Comparison of ENCODE assay signal across 12 cellular contexts in genomic region chr15:66936115-66936863, GRCh38.
A peak's percentile ranks its signal among the peaks of the same experiment; 100 is the strongest.
DNase-seq lines count a peak whose midpoint lies in the region; ATAC-seq and TF ChIP-seq lines count a peak whose summit lies in the region.
"Had no signal": no experiment of that assay in that cellular context is flagged by ENCODE, and none has a peak within 500 bp of the region (broad histone marks: within the 10 kb centered on the region; RNA-seq: fewer than 3 reads in every experiment).

No MANE protein-coding gene starts in this region.

- no peak overlapping the region for H2AK5ac ChIP-seq in neuronal stem cell (ENCODE audit: low read depth, low read length)

- peaks cover 2 to 18% of the 10 kb centered on the region in 2 donors for H3K9me3 ChIP-seq in neuronal stem cell (replicated peaks in 1 of 2; ENCODE audit: control insufficient read depth in 2 of 2, insufficient read depth in 1 of 2, low read depth in 1 of 2, low read length in 2 of 2)

- no peak overlapping the region for H4K91ac ChIP-seq in neuronal stem cell (ENCODE audit: low read depth, low read length, poor library complexity)

- no peak overlapping the region for H3K14ac ChIP-seq in neuronal stem cell (ENCODE audit: low read length)

- no peak overlapping the region for H3K27ac ChIP-seq in neuronal stem cell (replicated peaks; ENCODE audit: low read length)

- no peaks in the 10 kb centered on the region for H3K79me1 ChIP-seq in neuronal stem cell (ENCODE audit: low read depth, low read length)

- no peak for TF ChIP-seq CTCF in fibroblast of mammary gland (conservative IDR thresholded peaks at IDR 0.05; ENCODE audit: control insufficient read depth, insufficient read depth, low read depth, low read length)

- peaks cover 0 to 6% (median 2%) of the 10 kb centered on the region in 3 experiments for H3K27me3 ChIP-seq in neuronal stem cell (ENCODE audit: control insufficient read depth in 3 of 3, insufficient read depth in 3 of 3, low read depth in 1 of 3, low read length in 3 of 3)

- peak overlapping the region; percentile 69 for H3K18ac ChIP-seq in neuronal stem cell (ENCODE audit: low read length)

- H2AFZ ChIP-seq in neuronal stem cell (ENCODE audit: low read length): no peak overlapping the region

- no peak overlapping the region for H3K9ac ChIP-seq in neuronal stem cell (ENCODE audit: low read depth, low read length, poor library complexity)

- H2BK12ac ChIP-seq in neuronal stem cell (ENCODE audit: low read length): no peak overlapping the region

- ATAC-seq in GM18520 (IDR thresholded peaks at IDR 0.05; ENCODE audit: unreplicated experiment): no peak
- ATAC-seq in HG02642 (IDR thresholded peaks at IDR 0.05; ENCODE audit: poor library complexity, unreplicated experiment): no peak
- ATAC-seq: CD8-positive, alpha-beta T cell had no signal

- H3K4me1 ChIP-seq in neuronal stem cell (ENCODE audit: control insufficient read depth in 2 of 2, insufficient read depth in 1 of 2, low read depth in 1 of 2, low read length in 2 of 2): peaks cover 8 to 13% of the 10 kb centered on the region in 2 donors

- H3K23ac ChIP-seq in neuronal stem cell (ENCODE audit: low read depth, low read length, poor library complexity): no peak overlapping the region

- no peak overlapping the region for H2BK5ac ChIP-seq in neuronal stem cell (ENCODE audit: low read length)

- no peak overlapping the region for H3K4ac ChIP-seq in neuronal stem cell (ENCODE audit: low read length)

- no peak overlapping the region for H3K4me2 ChIP-seq in neuronal stem cell (ENCODE audit: insufficient read depth, low read length, poor library complexity, severe bottlenecking)

- no CpG with 5 or more reads among the region's 25 CpGs for WGBS in neuronal stem cell (ENCODE audit: extremely low coverage in 2 of 2, insufficient read length in 2 of 2, insufficient replicate concordance in 1 of 2), 2 donors

- H3K4me3 ChIP-seq in fibroblast of mammary gland (ENCODE audit: control insufficient read depth, low read depth, low read length): peak overlapping the region; percentile 50
- H3K4me3 ChIP-seq in neuronal stem cell (ENCODE audit: low read length in 2 of 2): no peak overlapping the region

- H3K36me3 ChIP-seq in neuronal stem cell (replicated peaks in 1 of 2; ENCODE audit: control insufficient read depth in 2 of 2, insufficient read depth in 2 of 2, low read length in 2 of 2): peaks cover 0 to 3% of the 10 kb centered on the region in 2 donors

- no peak overlapping the region for H4K8ac ChIP-seq in neuronal stem cell (ENCODE audit: low read depth, low read length)

- DNase-seq in AG08395 (ENCODE audit: low spot score) (peak; percentile 74), NCI-H524 (lab: John Stamatoyannopoulos, UW) (peak; percentile 57 to 84), fibroblast of mammary gland (ENCODE audit: low read depth) (peak; percentile 87), neuronal stem cell (ENCODE audit: low spot score) (no peak)
- DNase-seq in activated T-cell treated with anti-CD3 and anti-CD28 coated beads, Interleukin-2, amount 50 U/mL, for 48 hours: no peak
- no peak for DNase-seq in activated CD8-positive, alpha-beta memory T cell treated with anti-CD3 and anti-CD28 coated beads, Interleukin-2, amount 50 U/mL, for 4 hours
- DNase-seq: activated CD4-positive, alpha-beta T cell treated with anti-CD3 and anti-CD28 coated beads for 48 hours; CD8-positive, alpha-beta T cell; stimulated activated CD4-positive, alpha-beta T cell treated with anti-CD3 and anti-CD28 coated beads, Interleukin-12 subunit alpha, Interleukin-12 subunit beta, amount 100 ng/mL, for 4 hours; trophoblast cell had no signal

- H2BK15ac ChIP-seq in neuronal stem cell (ENCODE audit: low read length): no peak overlapping the region

- H2BK120ac ChIP-seq in neuronal stem cell (ENCODE audit: low read depth, low read length): no peak overlapping the region

Comparison
In these comparisons a context has a peak if more than half of its experiments do, and no peak if none do; other contexts are left out.
1. DNase-seq: peak in AG08395 (single experiment), NCI-H524 (2 of 2) and fibroblast of mammary gland (single experiment); none in neuronal stem cell (single experiment), activated T-cell treated with anti-CD3 and anti-CD28 coated beads, Interleukin-2, amount 50 U/mL, for 48 hours (0 of 2) and activated CD8-positive, alpha-beta memory T cell treated with anti-CD3 and anti-CD28 coated beads, Interleukin-2, amount 50 U/mL, for 4 hours (single experiment).